ENCODE assay signal across 8 cellular contexts in the genomic region with DNA sequence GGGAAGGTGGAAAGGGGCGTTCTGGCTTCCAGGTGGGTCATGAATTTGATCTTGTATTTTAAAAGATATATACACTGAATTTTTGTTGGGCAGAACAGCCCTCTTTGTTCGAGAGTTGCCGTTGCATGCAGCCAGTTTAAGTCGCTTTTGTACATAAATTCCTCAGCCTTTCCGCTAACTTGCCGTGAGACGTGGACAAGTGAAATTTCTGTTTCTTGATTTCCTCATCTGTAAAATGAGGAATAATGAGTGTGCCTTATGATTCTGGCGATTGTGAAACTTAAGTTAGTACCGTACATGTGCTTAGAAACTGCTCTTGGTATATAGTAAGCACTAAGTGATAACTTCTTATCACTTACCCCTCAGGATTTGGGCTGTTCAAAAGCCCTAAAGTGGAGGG. TPM values are rescaled to one million over a fixed set of nuclear protein-coding genes. Genes with fewer than 3 reads are reported as not detected.
DNase-seq lines count a peak whose midpoint lies in the region; ATAC-seq and TF ChIP-seq lines count a peak whose summit lies in the region.

No MANE protein-coding gene starts in this region.

- H3K36me3 Mint-ChIP-seq in mesothelial cell of epicardium: peaks cover 16% of the 10 kb centered on the region

- peak overlapping the region; percentile 90 to 93 for H3K4me3 ChIP-seq in cardiac fibroblast (replicated peaks in 1 of 2; ENCODE audit: low read depth in 2 of 2, low read length in 2 of 2)

- H3K4me1 Mint-ChIP-seq in mesothelial cell of epicardium: peaks cover 32% of the 10 kb centered on the region

- no peaks in the 10 kb centered on the region for H3K9me3 Mint-ChIP-seq in mesothelial cell of epicardium

- DNase-seq in GM04504 (ENCODE audit: low read depth) (peak; percentile 8), NOMO-1 treated with dmso at 0.1 percent for 144 hours (lab: John Stamatoyannopoulos, UW; ENCODE audit: unreplicated experiment) (peak; percentile 20), cardiac fibroblast (ENCODE audit: low read depth in 2 of 2) (peak; percentile 53 to 67), mesothelial cell of epicardium (ENCODE audit: low spot score in 2 of 2, unreplicated experiment in 2 of 2) (no peak), DMS153 (lab: John Stamatoyannopoulos, UW) (no peak), NCI-H2171 (lab: John Stamatoyannopoulos, UW) (no peak)

- no peak for ATAC-seq in GM19455 (IDR thresholded peaks at IDR 0.05; ENCODE audit: unreplicated experiment)
- ATAC-seq in HG02970 (IDR thresholded peaks at IDR 0.05; ENCODE audit: low FRiP score, unreplicated experiment): no peak

- TF ChIP-seq CTCF in cardiac fibroblast (IDR thresholded peaks at IDR 0.05; ENCODE audit: low read depth, low read length) (no peak), mesothelial cell of epicardium (IDR thresholded peaks at IDR 0.05; ENCODE audit: unreplicated experiment) (no peak)

- H3K27ac Mint-ChIP-seq in mesothelial cell of epicardium: peak overlapping the region; percentile 96

- peak overlapping the region; percentile 95 for H3K4me3 Mint-ChIP-seq in mesothelial cell of epicardium

- no peaks in the 10 kb centered on the region for H3K27me3 Mint-ChIP-seq in mesothelial cell of epicardium (ENCODE audit: low read depth)

RNA-seq across cellular contexts. Expression of a gene that starts 1.3 kb away (rescaled TPM):
- total RNA-seq in mesothelial cell of epicardium: 24.9 to 26.4 TPM (median 25.1 TPM) in 3 replicates

Comparison
In these comparisons a context has a peak if more than half of its experiments do, and no peak if none do; other contexts are left out.
1. DNase-seq: peak in GM04504 (single experiment), NOMO-1 treated with dmso at 0.1 percent for 144 hours (single experiment) and cardiac fibroblast (2 of 2); none in mesothelial cell of epicardium (0 of 2), DMS153 (single experiment) and NCI-H2171 (single experiment).